9 cellular contexts compared by ENCODE assay signal in genomic region chr17:9022553-9023388, GRCh38. TPM values are rescaled to one million over a fixed set of nuclear protein-coding genes. Genes with fewer than 3 reads are reported as not detected.
DNase-seq lines count a peak whose midpoint lies in the region; ATAC-seq, FAIRE-seq and TF ChIP-seq lines count a peak whose summit lies in the region.
"Had no signal": no experiment of that assay in that cellular context is flagged by ENCODE, and none has a peak within 500 bp of the region (broad histone marks: within the 10 kb centered on the region; RNA-seq: fewer than 3 reads in every experiment).

No MANE protein-coding gene starts in this region.

- TF ChIP-seq CTCF in gastrocnemius medialis (IDR thresholded peaks at IDR 0.05 in 4 of 5, conservative IDR thresholded peaks at IDR 0.05 in 1 of 5) (no peak), D721Med (IDR thresholded peaks at IDR 0.05; ENCODE audit: insufficient read depth, missing control alignments) (no peak)

- no peaks in the 10 kb centered on the region for H3K9me3 Mint-ChIP-seq in activated T-cell treated with anti-CD3 and anti-CD28 coated beads, Interleukin-2, amount 50 U/mL, for 72 hours

- peak overlapping the region; percentile 54 to 81 (median 68) for H3K4me3 ChIP-seq in gastrocnemius medialis

- FAIRE-seq in GM12891 (lab: Jason Lieb, UNC) (peak; percentile 69), D721Med (lab: Jason Lieb, UNC) (no peak)

- peaks cover 18 to 26% (median 23%) of the 10 kb centered on the region in 3 donors for H3K27me3 ChIP-seq in gastrocnemius medialis

- no peak for TF ChIP-seq POLR2A in GM12891 (IDR thresholded peaks at IDR 0.05; ENCODE audit: low read depth, low read length)
- TF ChIP-seq POLR2A in gastrocnemius medialis (IDR thresholded peaks at IDR 0.05) = no peak

- peak overlapping the region; percentile 48 for H3K27ac Mint-ChIP-seq in activated T-cell treated with anti-CD3 and anti-CD28 coated beads, Interleukin-2, amount 50 U/mL, for 72 hours

- DNase-seq in GM12891 (ENCODE audit: insufficient read length, low spot score) (no peak), left ventricle myocardium superior (peak; percentile 44), gastrocnemius medialis (no peak), D721Med (ENCODE audit: insufficient read length, low spot score) (no peak), NCI-H128 (lab: John Stamatoyannopoulos, UW; ENCODE audit: unreplicated experiment) (no peak)
- peak; percentile 17 to 24 for DNase-seq in activated T-cell treated with anti-CD3 and anti-CD28 coated beads, Interleukin-2, amount 50 U/mL, for 72 hours

- H3K27ac ChIP-seq in gastrocnemius medialis = no peak overlapping the region

- H3K36me3 Mint-ChIP-seq in activated T-cell treated with anti-CD3 and anti-CD28 coated beads, Interleukin-2, amount 50 U/mL, for 72 hours (ENCODE audit: insufficient read depth in 2 of 2) = peaks cover 0 to 2% of the 10 kb centered on the region in 2 donors

- peaks cover 0 to 9% of the 10 kb centered on the region in 2 donors for H3K4me1 ChIP-seq in gastrocnemius medialis

- intact Hi-C loops in left ventricle myocardium superior (cut with micrococcal nuclease) = no loop called here
- intact Hi-C loops in gastrocnemius medialis (cut with DNase I; ENCODE audit: low total_unique reads) = no loop called here

- H3K4me3 Mint-ChIP-seq in activated T-cell treated with anti-CD3 and anti-CD28 coated beads, Interleukin-2, amount 50 U/mL, for 72 hours = peak overlapping the region; percentile 91 to 92

- H3K9me3 ChIP-seq in gastrocnemius medialis = no peaks in the 10 kb centered on the region

- H3K36me3 ChIP-seq in gastrocnemius medialis = no peaks in the 10 kb centered on the region

- H3K27me3 Mint-ChIP-seq in activated T-cell treated with anti-CD3 and anti-CD28 coated beads, Interleukin-2, amount 50 U/mL, for 72 hours (ENCODE audit: low read depth) = peaks cover 61% of the 10 kb centered on the region

- in situ Hi-C loops in gastrocnemius medialis (cut with MboI; ENCODE audit: low sequenced_read_pairs in 4 of 4) = no loop called here

- H3K4me1 Mint-ChIP-seq in activated T-cell treated with anti-CD3 and anti-CD28 coated beads, Interleukin-2, amount 50 U/mL, for 72 hours (ENCODE audit: low read depth) = peaks cover 6% of the 10 kb centered on the region

- no peak for ATAC-seq in activated T-cell treated with anti-CD3 and anti-CD28 coated beads, Interleukin-2, amount 50 U/mL, for 72 hours (replicated peaks in 1 of 2)
- ATAC-seq in left ventricle myocardium superior (no peak), gastrocnemius medialis (no peak), GM19351 (IDR thresholded peaks at IDR 0.05; ENCODE audit: unreplicated experiment) (no peak), HG02970 (IDR thresholded peaks at IDR 0.05; ENCODE audit: low FRiP score, unreplicated experiment) (no peak)

TF ChIP-seq in GM12891, 5 proteins besides CTCF, POLR2A, EP300 and RAD21:
- TF ChIP-seq SPI1 (IDR thresholded peaks at IDR 0.05; ENCODE audit: low read depth, low read length) (no peak), PAX5 (IDR thresholded peaks at IDR 0.05; ENCODE audit: insufficient read depth, low read length, severe bottlenecking) (no peak), POU2F2 (IDR thresholded peaks at IDR 0.05; ENCODE audit: low read depth, low read length) (no peak), POLR2AphosphoS5 (IDR thresholded peaks at IDR 0.05; ENCODE audit: low read depth, low read length) (no peak), TAF1 (IDR thresholded peaks at IDR 0.05; ENCODE audit: low read depth, low read length) (no peak)

RNA-seq across cellular contexts. Expression of gene NTN1, which starts 1.5 kb away (rescaled TPM):
- polyA plus RNA-seq in GM12891 (2012; ENCODE audit: low read depth, missing spikeins) = 1.1 TPM
- 1 to 10 TPM in 1 of 2 donors, under 1 TPM in 1; 0.69 to 1.5 TPM for total RNA-seq in activated T-cell treated with anti-CD3 and anti-CD28 coated beads, Interleukin-2, amount 50 U/mL, for 72 hours
- total RNA-seq in left ventricle myocardium superior (28.4 TPM), gastrocnemius medialis (1 to 10 TPM in 3 of 4 donors, under 1 TPM in 1; 0.76 to 4.1 (median 1.2) TPM)

RNA-seq across cellular contexts. Expression of gene PIK3R5, which starts 57.3 kb away (rescaled TPM):
- polyA plus RNA-seq in GM12891 (2012; ENCODE audit: low read depth, missing spikeins) = 41.2 TPM
- total RNA-seq in activated T-cell treated with anti-CD3 and anti-CD28 coated beads, Interleukin-2, amount 50 U/mL, for 72 hours = 10 to 100 TPM; 43.0 to 45.4 TPM
- 2.5 TPM for total RNA-seq in left ventricle myocardium superior
- total RNA-seq in gastrocnemius medialis = 1 to 10 TPM in 3 of 4 donors, under 1 TPM in 1; 0.63 to 5.9 (median 2.9) TPM
- total RNA-seq: dermis microvascular lymphatic vessel endothelial cell had no signal

Comparison
In these comparisons a context has a peak if more than half of its experiments do, and no peak if none do; other contexts are left out.
1. DNase-seq: peak in activated T-cell treated with anti-CD3 and anti-CD28 coated beads, Interleukin-2, amount 50 U/mL, for 72 hours (2 of 2) and left ventricle myocardium superior (single experiment); none in GM12891 (single experiment), gastrocnemius medialis (0 of 2), D721Med (single experiment) and NCI-H128 (single experiment).
2. RNA of gene PIK3R5, which starts 57.3 kb away (total RNA-seq): 43.0 to 45.4 TPM in activated T-cell treated with anti-CD3 and anti-CD28 coated beads, Interleukin-2, amount 50 U/mL, for 72 hours; 0.63 to 5.9 TPM in gastrocnemius medialis and 2.5 TPM in left ventricle myocardium superior (single experiment); every median in the first group is over 4 times any median in the second.